In the genomic region with DNA sequence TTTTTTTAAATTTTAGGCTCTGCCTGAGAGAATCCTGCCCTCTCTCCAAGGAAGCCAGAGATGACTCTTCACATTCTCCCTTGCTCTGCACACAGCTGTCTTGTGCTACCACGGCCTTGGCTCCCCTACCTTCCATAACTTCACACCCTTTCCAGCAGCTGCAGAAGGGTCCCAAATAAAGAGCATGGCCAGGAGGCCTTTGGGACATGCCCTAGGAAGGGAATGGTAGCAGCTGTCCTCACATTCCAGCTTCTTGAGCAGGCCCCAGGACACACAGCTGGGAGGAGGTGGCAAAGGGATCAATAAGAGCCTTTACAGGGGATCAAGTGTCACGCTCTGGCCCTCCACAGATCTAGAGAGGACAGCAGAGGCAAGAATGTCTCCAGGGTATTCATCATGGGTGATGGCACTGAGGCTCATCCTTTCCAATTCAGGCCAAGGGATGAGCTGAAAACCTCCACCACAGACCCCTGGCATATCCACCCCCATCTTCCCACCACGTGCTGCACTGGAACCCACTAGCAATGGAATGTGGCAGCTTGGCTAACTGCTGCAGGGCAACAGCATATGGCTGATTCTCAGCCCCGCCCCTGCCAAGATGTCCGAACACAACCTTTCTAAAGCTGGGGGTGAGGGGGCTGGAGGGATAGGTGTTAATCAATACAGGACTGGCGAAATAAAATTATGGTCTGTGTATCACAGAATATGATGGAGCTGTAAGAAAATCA, we compare ENCODE assay signal across 28 cellular contexts. TPM values are rescaled to one million over a fixed set of nuclear protein-coding genes. Genes with fewer than 3 reads are reported as not detected.
DNase-seq lines count a peak whose midpoint lies in the region; ATAC-seq and TF ChIP-seq lines count a peak whose summit lies in the region.
"Had no signal": no experiment of that assay in that cellular context is flagged by ENCODE, and none has a peak within 500 bp of the region (broad histone marks: within the 10 kb centered on the region; RNA-seq: fewer than 3 reads in every experiment).

No MANE protein-coding gene starts in this region.

- peak overlapping the region; percentile 61 for H3K27ac Mint-ChIP-seq in stimulated activated naive B cell treated with anti-CD40 and anti-IgM and Interleukin-4, amounts not matched to agents 10 μg/mL and 1 μg/mL and 100 μg/mL, for 72 hours
- H3K27ac Mint-ChIP-seq: activated CD4-positive, alpha-beta memory T cell treated with anti-CD3 and anti-CD28 coated beads, Interleukin-2, amount 10 ng/mL, durations not matched to agents 7 days and 5 days; activated naive CD8-positive, alpha-beta T cell treated with anti-CD3 and anti-CD28 coated beads, Interleukin-2, amount 50 U/mL, for 24 hours; nephron; T-helper 17 cell had no signal

- no peak for DNase-seq in right atrium auricular region (ENCODE audit: low spot score)
- DNase-seq in left cardiac atrium: no peak
- DNase-seq in dorsolateral prefrontal cortex: no peak
- DNase-seq in stimulated activated naive B cell treated with anti-CD40 and anti-IgM and Interleukin-4, amounts not matched to agents 10 μg/mL and 1 μg/mL and 100 μg/mL, for 72 hours: no peak
- no peak for DNase-seq in germinal center (ENCODE audit: low spot score)
- no peak for DNase-seq in NCI-H2029 treated with DMSO at 0.1 percent for 48 hours (lab: John Stamatoyannopoulos, UW)
- no peak for DNase-seq in posterior vena cava (ENCODE audit: low spot score)
- DNase-seq: activated CD4-positive, alpha-beta memory T cell treated with anti-CD3 and anti-CD28 coated beads, Interleukin-2, amount 10 ng/mL, durations not matched to agents 7 days and 5 days; activated CD4-positive, CD25-positive, alpha-beta regulatory T cell; activated naive CD8-positive, alpha-beta T cell treated with anti-CD3 and anti-CD28 coated beads, Interleukin-2, amount 50 U/mL, for 24 hours; CD4-positive, alpha-beta memory T cell; cortex of kidney; DMS53; foreskin fibroblast; GM23248; mesenchymal stem cell; NCI-H1417 treated with DMSO at 0.1 percent for 48 hours; NCI-H2171 treated with DMSO at 0.1 percent for 48 hours; NCI-H774; PC-9; stimulated activated CD4-positive, alpha-beta T cell treated with anti-CD3 and anti-CD28 coated beads, Interleukin-12 subunit alpha, Interleukin-12 subunit beta, amount 100 ng/mL, for 4 hours; stimulated activated CD8-positive, alpha-beta memory T cell treated with anti-CD3 and anti-CD28 coated beads, Interleukin-4, amount 100 ng/mL, for 48 hours; T-helper 17 cell had no signal

- no peaks in the 10 kb centered on the region for H3K4me1 ChIP-seq in right atrium auricular region
- H3K4me1 ChIP-seq: SJSA1 had no signal

- TF ChIP-seq CTCF in right atrium auricular region (IDR thresholded peaks at IDR 0.05): no peak
- TF ChIP-seq CTCF in dorsolateral prefrontal cortex (IDR thresholded peaks at IDR 0.05 in 54 of 56, conservative IDR thresholded peaks at IDR 0.05 in 2 of 56; ENCODE audit: low read depth in 1 of 56, partially characterized antibody in 56 of 56): no peak

- H3K4me3 ChIP-seq in right atrium auricular region (no peak overlapping the region), dorsolateral prefrontal cortex (no peak overlapping the region)
- H3K4me3 ChIP-seq: GM23248, PC-9, SJSA1, thoracic aorta had no signal

- H3K27ac ChIP-seq in right atrium auricular region: peak overlapping the region; percentile 6 to 11
- peak overlapping the region in 40 of 59 donors; percentile 10 to 81 (median 48) for H3K27ac ChIP-seq in dorsolateral prefrontal cortex
- H3K27ac ChIP-seq: GM23248, PC-9, SJSA1, thoracic aorta had no signal

- peaks cover 48 to 79% of the 10 kb centered on the region in 2 donors for H3K36me3 Mint-ChIP-seq in stimulated activated naive B cell treated with anti-CD40 and anti-IgM and Interleukin-4, amounts not matched to agents 10 μg/mL and 1 μg/mL and 100 μg/mL, for 72 hours

- peaks cover 90% of the 10 kb centered on the region for H3K36me3 ChIP-seq in right atrium auricular region

- H3K27me3 ChIP-seq in right atrium auricular region (no peaks in the 10 kb centered on the region), dorsolateral prefrontal cortex (no peaks in the 10 kb centered on the region)
- H3K27me3 ChIP-seq: SJSA1 had no signal

- no peak overlapping the region for H3K4me3 Mint-ChIP-seq in stimulated activated naive B cell treated with anti-CD40 and anti-IgM and Interleukin-4, amounts not matched to agents 10 μg/mL and 1 μg/mL and 100 μg/mL, for 72 hours
- H3K4me3 Mint-ChIP-seq: activated CD4-positive, alpha-beta memory T cell treated with anti-CD3 and anti-CD28 coated beads, Interleukin-2, amount 10 ng/mL, durations not matched to agents 7 days and 5 days; activated naive CD8-positive, alpha-beta T cell treated with anti-CD3 and anti-CD28 coated beads, Interleukin-2, amount 50 U/mL, for 24 hours; nephron; T-helper 17 cell had no signal

- no peaks in the 10 kb centered on the region for H3K27me3 Mint-ChIP-seq in stimulated activated naive B cell treated with anti-CD40 and anti-IgM and Interleukin-4, amounts not matched to agents 10 μg/mL and 1 μg/mL and 100 μg/mL, for 72 hours
- H3K27me3 Mint-ChIP-seq: activated CD4-positive, alpha-beta memory T cell treated with anti-CD3 and anti-CD28 coated beads, Interleukin-2, amount 10 ng/mL, durations not matched to agents 7 days and 5 days; activated naive CD8-positive, alpha-beta T cell treated with anti-CD3 and anti-CD28 coated beads, Interleukin-2, amount 50 U/mL, for 24 hours; CD4-positive, alpha-beta memory T cell; T-helper 17 cell had no signal

- no peak for ATAC-seq in left cardiac atrium
- ATAC-seq in HG02759 (IDR thresholded peaks at IDR 0.05; ENCODE audit: unreplicated experiment): peak; percentile 25
- ATAC-seq in stimulated activated naive B cell treated with anti-CD40 and anti-IgM and Interleukin-4, amounts not matched to agents 10 μg/mL and 1 μg/mL and 100 μg/mL, for 72 hours (replicated peaks): no peak
- ATAC-seq: activated naive CD8-positive, alpha-beta T cell treated with anti-CD3 and anti-CD28 coated beads, Interleukin-2, amount 50 U/mL, for 24 hours; T-helper 17 cell had no signal

- intact Hi-C loops in left cardiac atrium (cut with DNase I) (loop anchor here (5.0 to 10.0 kb wide), 4 partner anchors 119 to 312 kb away; no protein-coding TSS in a partner anchor), dorsolateral prefrontal cortex (cut with DNase I) (loop anchor here (2.0 to 10.0 kb wide), 5 partner anchors 49 to 322 kb away; a partner anchor contains a TSS), posterior vena cava (cut with DNase I) (loop anchor here (5.0 to 10.0 kb wide), 3 partner anchors 122 to 312 kb away; no protein-coding TSS in a partner anchor)

- no peaks in the 10 kb centered on the region for H3K9me3 ChIP-seq in right atrium auricular region
- H3K9me3 ChIP-seq: SJSA1, thoracic aorta had no signal

- peaks cover 24 to 41% of the 10 kb centered on the region in 2 donors for H3K4me1 Mint-ChIP-seq in stimulated activated naive B cell treated with anti-CD40 and anti-IgM and Interleukin-4, amounts not matched to agents 10 μg/mL and 1 μg/mL and 100 μg/mL, for 72 hours
- H3K4me1 Mint-ChIP-seq: CD4-positive, alpha-beta memory T cell had no signal

- H3K9me3 Mint-ChIP-seq in stimulated activated naive B cell treated with anti-CD40 and anti-IgM and Interleukin-4, amounts not matched to agents 10 μg/mL and 1 μg/mL and 100 μg/mL, for 72 hours: no peaks in the 10 kb centered on the region
- H3K9me3 Mint-ChIP-seq: activated CD4-positive, alpha-beta memory T cell treated with anti-CD3 and anti-CD28 coated beads, Interleukin-2, amount 10 ng/mL, durations not matched to agents 7 days and 5 days; activated naive CD8-positive, alpha-beta T cell treated with anti-CD3 and anti-CD28 coated beads, Interleukin-2, amount 50 U/mL, for 24 hours; CD4-positive, alpha-beta memory T cell; nephron had no signal

RNA-seq across cellular contexts. Expression of a gene that starts 17.8 kb away (rescaled TPM):
- 10 to 100 TPM; 17.7 to 18.6 TPM for total RNA-seq in right atrium auricular region
- total RNA-seq in left cardiac atrium: 10 to 100 TPM; 13.1 to 18.7 TPM
- total RNA-seq in dorsolateral prefrontal cortex: 10 to 100 TPM; 12.4 to 41.9 (median 21.6) TPM
- 10 to 100 TPM; 19.8 to 23.9 TPM for total RNA-seq in posterior vena cava

RNA-seq across cellular contexts. Expression of a gene that starts 19.9 kb away (rescaled TPM):
- total RNA-seq in right atrium auricular region (100 to 1,000 TPM; 204 to 255 TPM), left cardiac atrium (100 to 1,000 TPM; 162 to 206 TPM), dorsolateral prefrontal cortex (10 to 100 TPM; 27.3 to 87.8 (median 42.5) TPM), posterior vena cava (10 to 100 TPM; 20.7 to 27.8 TPM)

RNA-seq across cellular contexts. Expression of a gene that starts 43.1 kb away (rescaled TPM):
- 100 to 1,000 TPM; 109 to 128 TPM for total RNA-seq in right atrium auricular region
- 100 to 1,000 TPM; 162 to 221 TPM for total RNA-seq in left cardiac atrium
- 100 to 1,000 TPM; 124 to 316 (median 225) TPM for total RNA-seq in dorsolateral prefrontal cortex
- 100 to 1,000 TPM; 157 to 168 TPM for total RNA-seq in posterior vena cava

RNA-seq across cellular contexts. Expression of a gene that starts 56.8 kb away (rescaled TPM):
- total RNA-seq in right atrium auricular region: 1 to 10 TPM; 1.2 to 1.4 TPM
- under 1 TPM; 0.31 to 0.91 TPM for total RNA-seq in left cardiac atrium
- 1 to 10 TPM in 8 of 120 experiments, under 1 TPM in 64, not detected in 48; 0.22 to 1.7 (median 0.52) TPM for total RNA-seq in dorsolateral prefrontal cortex
- total RNA-seq in posterior vena cava: under 1 TPM; 0.23 to 0.24 TPM
- total RNA-seq: M059J, PC-9, SJSA1 had no signal
